Comparison of ENCODE assay signal across 9 cellular contexts in genomic region chr14:54774824-54775223, GRCh38.
"Had no signal": no experiment of that assay in that cellular context is flagged by ENCODE, and none has a peak within 500 bp of the region (broad histone marks: within the 10 kb centered on the region; RNA-seq: fewer than 3 reads in every experiment).

No MANE protein-coding gene starts in this region.

- H3K9me3 ChIP-seq: esophagus muscularis mucosa, upper lobe of right lung had no signal

- DNase-seq: activated CD4-positive, alpha-beta T cell treated with anti-CD3 and anti-CD28 coated beads, Interleukin-2, amount 10 ng/mL, durations not matched to agents 24 days and 14 days; activated naive CD4-positive, alpha-beta T cell treated with anti-CD3 and anti-CD28 coated beads, Interleukin-2, amount 50 U/mL, for 16 hours; activated T-cell treated with anti-CD3 and anti-CD28 coated beads for 4 hours; foreskin fibroblast; stimulated activated CD4-positive, alpha-beta T cell treated with anti-CD3 and anti-CD28 coated beads, Interleukin-12 subunit alpha, Interleukin-12 subunit beta, amount 100 ng/mL, for 4 hours; stimulated activated naive CD4-positive, alpha-beta T cell; upper lobe of right lung had no signal

- H3K27ac ChIP-seq: SK-N-MC, upper lobe of right lung had no signal

- H3K4me3 ChIP-seq: esophagus muscularis mucosa, SK-N-MC, upper lobe of right lung had no signal

- H3K27me3 ChIP-seq: esophagus muscularis mucosa, upper lobe of right lung had no signal
